Comparison of ENCODE assay signal across 23 cellular contexts in genomic region chr6:3393796-3394195, GRCh38.
DNase-seq lines count a peak whose midpoint lies in the region; ATAC-seq and TF ChIP-seq lines count a peak whose summit lies in the region.
"Had no signal": no experiment of that assay in that cellular context is flagged by ENCODE, and none has a peak within 500 bp of the region (broad histone marks: within the 10 kb centered on the region; RNA-seq: fewer than 3 reads in every experiment).

No MANE protein-coding gene starts in this region.

- no peaks in the 10 kb centered on the region for H3K27me3 Mint-ChIP-seq in activated CD4-positive, alpha-beta memory T cell treated with anti-CD3 and anti-CD28 coated beads, Interleukin-2, amount 10 ng/mL, durations not matched to agents 7 days and 5 days
- H3K27me3 Mint-ChIP-seq: activated naive CD8-positive, alpha-beta T cell treated with anti-CD3 and anti-CD28 coated beads, Interleukin-2, amount 10 ng/mL, durations not matched to agents 7 days and 5 days had no signal

- H3K4me1 Mint-ChIP-seq in activated CD4-positive, alpha-beta memory T cell treated with anti-CD3 and anti-CD28 coated beads, Interleukin-2, amount 10 ng/mL, durations not matched to agents 7 days and 5 days = no peaks in the 10 kb centered on the region
- H3K4me1 Mint-ChIP-seq: activated naive CD8-positive, alpha-beta T cell treated with anti-CD3 and anti-CD28 coated beads, Interleukin-2, amount 10 ng/mL, durations not matched to agents 7 days and 5 days had no signal

- H3K27ac Mint-ChIP-seq in activated CD4-positive, alpha-beta memory T cell treated with anti-CD3 and anti-CD28 coated beads, Interleukin-2, amount 10 ng/mL, durations not matched to agents 7 days and 5 days = no peak overlapping the region
- H3K27ac Mint-ChIP-seq: activated naive CD8-positive, alpha-beta T cell treated with anti-CD3 and anti-CD28 coated beads, Interleukin-2, amount 10 ng/mL, durations not matched to agents 7 days and 5 days; dendritic cell treated with granulocyte-macrophage colony-stimulating factor and Interleukin-4, amounts not matched to agents 40 ng/mL and 50 ng/mL, for 4 days; T-helper 1 cell treated with Interleukin-12 subunit alpha and Interleukin-12 subunit beta and Interleukin-4 antibody, amounts not matched to agents 30 μg/mL and 1 μg/mL, for 36 hours had no signal

- H3K4me3 Mint-ChIP-seq in activated CD4-positive, alpha-beta memory T cell treated with anti-CD3 and anti-CD28 coated beads, Interleukin-2, amount 10 ng/mL, durations not matched to agents 7 days and 5 days = no peak overlapping the region
- H3K4me3 Mint-ChIP-seq: activated naive CD8-positive, alpha-beta T cell treated with anti-CD3 and anti-CD28 coated beads, Interleukin-2, amount 10 ng/mL, durations not matched to agents 7 days and 5 days; dendritic cell treated with granulocyte-macrophage colony-stimulating factor and Interleukin-4, amounts not matched to agents 40 ng/mL and 50 ng/mL, for 4 days; T-helper 1 cell treated with Interleukin-12 subunit alpha and Interleukin-12 subunit beta and Interleukin-4 antibody, amounts not matched to agents 30 μg/mL and 1 μg/mL, for 36 hours had no signal

- H3K4me3 ChIP-seq in choroid plexus epithelial cell (ENCODE audit: low read depth, low read length) = no peak overlapping the region
- H3K4me3 ChIP-seq: lower lobe of right lung, SJSA1, tibial nerve had no signal

- H3K9me3 Mint-ChIP-seq in activated CD4-positive, alpha-beta memory T cell treated with anti-CD3 and anti-CD28 coated beads, Interleukin-2, amount 10 ng/mL, durations not matched to agents 7 days and 5 days = no peaks in the 10 kb centered on the region
- H3K9me3 Mint-ChIP-seq: activated naive CD8-positive, alpha-beta T cell treated with anti-CD3 and anti-CD28 coated beads, Interleukin-2, amount 10 ng/mL, durations not matched to agents 7 days and 5 days; dendritic cell treated with granulocyte-macrophage colony-stimulating factor and Interleukin-4, amounts not matched to agents 40 ng/mL and 50 ng/mL, for 4 days; T-helper 1 cell treated with Interleukin-12 subunit alpha and Interleukin-12 subunit beta and Interleukin-4 antibody, amounts not matched to agents 30 μg/mL and 1 μg/mL, for 36 hours had no signal

- ATAC-seq in HG03565 (IDR thresholded peaks at IDR 0.05; ENCODE audit: unreplicated experiment) = no peak
- no peak for ATAC-seq in GM19463 (IDR thresholded peaks at IDR 0.05; ENCODE audit: unreplicated experiment)
- ATAC-seq: HCT116; lower lobe of right lung; stimulated activated naive CD8-positive, alpha-beta T cell treated with anti-CD3 and anti-CD28 coated beads, Interleukin-15, Interleukin-2, amounts not matched to agents 100 U/mL and 50 U/mL, for 24 hours had no signal

- H3K36me3 Mint-ChIP-seq in activated CD4-positive, alpha-beta memory T cell treated with anti-CD3 and anti-CD28 coated beads, Interleukin-2, amount 10 ng/mL, durations not matched to agents 7 days and 5 days (ENCODE audit: low read depth) = no peaks in the 10 kb centered on the region
- H3K36me3 Mint-ChIP-seq: activated naive CD8-positive, alpha-beta T cell treated with anti-CD3 and anti-CD28 coated beads, Interleukin-2, amount 10 ng/mL, durations not matched to agents 7 days and 5 days had no signal

- DNase-seq in NCI-H1417 (lab: John Stamatoyannopoulos, UW) = peak in 2 of 3 experiments; percentile 40 to 47
- DNase-seq in NCI-H1417 treated with DMSO at 0.1 percent for 48 hours (lab: John Stamatoyannopoulos, UW) = no peak
- peak; percentile 92 for DNase-seq in NCI-H748 (lab: John Stamatoyannopoulos, UW; ENCODE audit: unreplicated experiment)
- peak; percentile 90 for DNase-seq in choroid plexus epithelial cell (ENCODE audit: low read depth)
- no peak for DNase-seq in activated CD8-positive, alpha-beta memory T cell treated with anti-CD3 and anti-CD28 coated beads for 24 hours
- DNase-seq in activated CD4-positive, alpha-beta memory T cell treated with anti-CD3 and anti-CD28 coated beads, Interleukin-2, amount 10 ng/mL, durations not matched to agents 7 days and 5 days = no peak
- DNase-seq: activated CD4-positive, alpha-beta T cell treated with anti-CD3 and anti-CD28 coated beads, Interleukin-2, amount 50 U/mL, for 1 hour; activated CD8-positive, alpha-beta memory T cell treated with anti-CD3 and anti-CD28 coated beads, Interleukin-2, amount 50 U/mL, for 48 hours; activated naive CD8-positive, alpha-beta T cell treated with anti-CD3 and anti-CD28 coated beads, Interleukin-2, amount 10 ng/mL, durations not matched to agents 7 days and 5 days; islet precursor cell; lower lobe of right lung; NCI-H1105 treated with DMSO at 0.1 percent for 48 hours; NCI-H524 treated with DMSO at 0.1 percent for 48 hours; small intestine; stimulated activated CD4-positive, alpha-beta T cell treated with anti-CD3 and anti-CD28 coated beads, Interleukin-2, amount 100 ng/mL, for 48 hours; stimulated activated naive CD8-positive, alpha-beta T cell treated with anti-CD3 and anti-CD28 coated beads, Interleukin-15, Interleukin-2, amounts not matched to agents 100 U/mL and 50 U/mL, for 24 hours had no signal

- POLR2A ChIA-PET in activated CD4-positive, alpha-beta memory T cell treated with anti-CD3 and anti-CD28 coated beads, Interleukin-2, amount 10 ng/mL, durations not matched to agents 7 days and 5 days (lab: Charles Lee) = no interaction called here

- no peak for TF ChIP-seq CTCF in choroid plexus epithelial cell (conservative IDR thresholded peaks at IDR 0.05; ENCODE audit: low read depth, low read length)

- CTCF ChIA-PET in activated CD4-positive, alpha-beta memory T cell treated with anti-CD3 and anti-CD28 coated beads, Interleukin-2, amount 10 ng/mL, durations not matched to agents 7 days and 5 days (lab: Charles Lee) = no interaction called here

Comparison
In these comparisons a context has a peak if more than half of its experiments do, and no peak if none do; other contexts are left out.
1. DNase-seq: peak in NCI-H1417 (2 of 3), NCI-H748 (single experiment) and choroid plexus epithelial cell (single experiment); none in NCI-H1417 treated with DMSO at 0.1 percent for 48 hours (single experiment), activated CD8-positive, alpha-beta memory T cell treated with anti-CD3 and anti-CD28 coated beads for 24 hours (single experiment) and activated CD4-positive, alpha-beta memory T cell treated with anti-CD3 and anti-CD28 coated beads, Interleukin-2, amount 10 ng/mL, durations not matched to agents 7 days and 5 days (single experiment).